20 cellular contexts compared by ENCODE assay signal in genomic region chr3:49371946-49372345, GRCh38. TPM values are rescaled to one million over a fixed set of nuclear protein-coding genes. Genes with fewer than 3 reads are reported as not detected.
"Had no signal": no experiment of that assay in that cellular context is flagged by ENCODE, and none has a peak within 500 bp of the region (broad histone marks: within the 10 kb centered on the region; RNA-seq: fewer than 3 reads in every experiment).

No MANE protein-coding gene starts in this region.

- H3K9me3 Mint-ChIP-seq: activated T-cell treated with anti-CD3 and anti-CD28 coated beads, Interleukin-2, amount 50 U/mL, for 4 hours; naive thymus-derived CD4-positive, alpha-beta T cell; T-cell had no signal

- H3K27me3 Mint-ChIP-seq: activated CD8-positive, alpha-beta memory T cell treated with anti-CD3 and anti-CD28 coated beads, Interleukin-2, amount 10 ng/mL, durations not matched to agents 7 days and 5 days; naive thymus-derived CD4-positive, alpha-beta T cell; T-cell had no signal

- ATAC-seq: activated CD8-positive, alpha-beta memory T cell treated with anti-CD3 and anti-CD28 coated beads, Interleukin-2, amount 10 ng/mL, durations not matched to agents 7 days and 5 days; activated T-cell treated with anti-CD3 and anti-CD28 coated beads, Interleukin-2, amount 50 U/mL, for 4 hours; foreskin keratinocyte; naive thymus-derived CD4-positive, alpha-beta T cell; SK-N-SH treated with all-trans-retinoic acid at 6 μM for 48 hours; T-cell had no signal

- H3K27ac Mint-ChIP-seq: activated CD8-positive, alpha-beta memory T cell treated with anti-CD3 and anti-CD28 coated beads, Interleukin-2, amount 10 ng/mL, durations not matched to agents 7 days and 5 days had no signal

- H3K4me3 Mint-ChIP-seq: activated CD8-positive, alpha-beta memory T cell treated with anti-CD3 and anti-CD28 coated beads, Interleukin-2, amount 10 ng/mL, durations not matched to agents 7 days and 5 days; activated T-cell treated with anti-CD3 and anti-CD28 coated beads, Interleukin-2, amount 50 U/mL, for 4 hours; naive thymus-derived CD4-positive, alpha-beta T cell; T-cell had no signal

- DNase-seq: activated CD4-positive, alpha-beta T cell treated with anti-CD3 and anti-CD28 coated beads for 1 hour; activated CD4-positive, alpha-beta T cell treated with anti-CD3 and anti-CD28 coated beads, Interleukin-2, amount 50 U/mL, for 4 hours; activated CD8-positive, alpha-beta memory T cell treated with anti-CD3 and anti-CD28 coated beads, Interleukin-2, amount 10 ng/mL, durations not matched to agents 7 days and 5 days; activated effector memory CD4-positive, alpha-beta T cell treated with Interleukin-2 at 50 U/mL for 16 hours; activated naive CD4-positive, alpha-beta T cell treated with anti-CD3 and anti-CD28 coated beads, Interleukin-2, amount 50 U/mL, for 16 hours; activated T-cell treated with anti-CD3 and anti-CD28 coated beads, Interleukin-2, amount 50 U/mL, for 4 hours; adrenal gland; brain microvascular endothelial cell; caudate nucleus; dermis blood vessel endothelial cell; effector CD8-positive, alpha-beta T cell; foreskin keratinocyte; kidney; naive thymus-derived CD4-positive, alpha-beta T cell; ovary; stimulated activated CD4-positive, alpha-beta T cell treated with anti-CD3 and anti-CD28 coated beads, Interleukin-4, amount 100 ng/mL, for 4 hours; stomach; T-cell had no signal

RNA-seq across cellular contexts. Expression of gene AMT, which starts 50.3 kb away (rescaled TPM):
- total RNA-seq: ascending aorta had no signal
